Comparison of ENCODE assay signal across 21 cellular contexts in the genomic region with DNA sequence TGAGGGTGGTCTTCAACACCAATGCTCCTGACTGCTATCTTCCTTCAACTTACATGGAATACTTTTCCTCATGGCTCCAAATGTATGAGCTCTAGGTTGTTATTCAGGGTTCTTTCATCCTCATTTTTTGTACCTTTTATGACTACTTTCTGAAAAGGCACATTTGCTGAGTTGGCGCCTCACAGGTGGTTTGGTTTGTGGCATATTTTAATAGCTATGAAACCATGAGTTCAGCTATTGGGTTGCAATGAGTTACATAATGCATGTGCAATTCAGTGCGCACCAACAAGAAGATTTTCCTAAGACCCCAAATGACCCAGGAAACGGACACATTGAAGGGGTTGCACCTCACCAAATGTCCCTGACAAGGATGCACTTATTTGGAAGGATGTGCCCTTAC.
"Had no signal": no experiment of that assay in that cellular context is flagged by ENCODE, and none has a peak within 500 bp of the region (broad histone marks: within the 10 kb centered on the region; RNA-seq: fewer than 3 reads in every experiment).

No MANE protein-coding gene starts in this region.

- H3K79me2 ChIP-seq: hepatocyte had no signal

- H3K4me3 ChIP-seq: body of pancreas, colonic mucosa, hepatocyte, neural progenitor cell, sigmoid colon had no signal

- H3K9ac ChIP-seq: neural progenitor cell had no signal

- H3K4me2 ChIP-seq: hepatocyte, neural progenitor cell had no signal

- H3K4me1 Mint-ChIP-seq: naive B cell, neural progenitor cell had no signal

- H3K27me3 ChIP-seq: body of pancreas, colonic mucosa, hepatocyte, neural progenitor cell, sigmoid colon had no signal

- H2AFZ ChIP-seq: hepatocyte, neural progenitor cell had no signal

- H3K36me3 ChIP-seq: colonic mucosa, neural progenitor cell, sigmoid colon had no signal

- H3K9me3 Mint-ChIP-seq: activated T-cell treated with anti-CD3 and anti-CD28 coated beads, Interleukin-2, amount 50 U/mL, for 24 hours; naive B cell; neural progenitor cell; stimulated activated naive B cell treated with anti-CD40 and anti-IgM and Interleukin-4, amounts not matched to agents 10 μg/mL and 1 μg/mL and 100 μg/mL, for 72 hours; WTC11 had no signal

- H3K4me1 ChIP-seq: body of pancreas, colonic mucosa had no signal

- FAIRE-seq: TTC549 had no signal

- H3K4me3 Mint-ChIP-seq: activated naive CD8-positive, alpha-beta T cell treated with anti-CD3 and anti-CD28 coated beads for 36 hours; activated T-cell treated with anti-CD3 and anti-CD28 coated beads, Interleukin-2, amount 50 U/mL, for 24 hours; naive B cell; neural progenitor cell; stimulated activated naive B cell treated with anti-CD40 and anti-IgM and Interleukin-4, amounts not matched to agents 10 μg/mL and 1 μg/mL and 100 μg/mL, for 72 hours; WTC11 had no signal

- H3K9me3 ChIP-seq: body of pancreas, colonic mucosa, sigmoid colon had no signal

- H3K27me3 Mint-ChIP-seq: activated naive CD8-positive, alpha-beta T cell treated with anti-CD3 and anti-CD28 coated beads for 36 hours; activated T-cell treated with anti-CD3 and anti-CD28 coated beads, Interleukin-2, amount 50 U/mL, for 24 hours; stimulated activated naive B cell treated with anti-CD40 and anti-IgM and Interleukin-4, amounts not matched to agents 10 μg/mL and 1 μg/mL and 100 μg/mL, for 72 hours had no signal

- DNase-seq: activated CD4-positive, alpha-beta T cell treated with anti-CD3 and anti-CD28 coated beads for 48 hours; activated effector memory CD4-positive, alpha-beta T cell treated with Interleukin-2 at 50 U/mL for 16 hours; activated naive CD8-positive, alpha-beta T cell treated with anti-CD3 and anti-CD28 coated beads for 36 hours; activated T-cell treated with anti-CD3 and anti-CD28 coated beads, Interleukin-2, amount 50 U/mL, for 24 hours; amygdala; body of pancreas; central memory CD4-positive, alpha-beta T cell; colonic mucosa; islet precursor cell; mammary epithelial cell; naive B cell; sigmoid colon; stimulated activated CD4-positive, alpha-beta T cell treated with anti-CD3 and anti-CD28 coated beads, Interleukin-12 subunit alpha, Interleukin-12 subunit beta, amount 100 ng/mL, for 4 hours; stimulated activated naive B cell treated with anti-CD40 and anti-IgM and Interleukin-4, amounts not matched to agents 10 μg/mL and 1 μg/mL and 100 μg/mL, for 72 hours; substantia nigra; trophoblast cell had no signal

- H3K27ac Mint-ChIP-seq: activated naive CD8-positive, alpha-beta T cell treated with anti-CD3 and anti-CD28 coated beads for 36 hours; activated T-cell treated with anti-CD3 and anti-CD28 coated beads, Interleukin-2, amount 50 U/mL, for 24 hours; naive B cell; neural progenitor cell; stimulated activated naive B cell treated with anti-CD40 and anti-IgM and Interleukin-4, amounts not matched to agents 10 μg/mL and 1 μg/mL and 100 μg/mL, for 72 hours; WTC11 had no signal

- ATAC-seq: body of pancreas; esophagus mucosa; stimulated activated naive B cell treated with anti-CD40 and anti-IgM and Interleukin-4, amounts not matched to agents 10 μg/mL and 1 μg/mL and 100 μg/mL, for 72 hours; WTC11 had no signal

- H3K27ac ChIP-seq: body of pancreas, colonic mucosa, neural progenitor cell had no signal
